ENCODE assay signal across 15 cellular contexts in genomic region chr6:42696526-42697267, GRCh38. TPM values are rescaled to one million over a fixed set of nuclear protein-coding genes. Genes with fewer than 3 reads are reported as not detected.
DNase-seq lines count a peak whose midpoint lies in the region; FAIRE-seq and TF ChIP-seq lines count a peak whose summit lies in the region.
"Had no signal": no experiment of that assay in that cellular context is flagged by ENCODE, and none has a peak within 500 bp of the region (broad histone marks: within the 10 kb centered on the region; RNA-seq: fewer than 3 reads in every experiment).

No MANE protein-coding gene starts in this region.

- FAIRE-seq in urothelium cell line (lab: Jason Lieb, UNC) = no peak
- FAIRE-seq: endometrium had no signal

- H3K27me3 ChIP-seq in stomach smooth muscle (ENCODE audit: control insufficient read depth in 1 of 2, insufficient read depth in 2 of 2, low read length in 2 of 2) = no peaks in the 10 kb centered on the region

- peak overlapping the region; percentile 18 for H3K27ac ChIP-seq in stomach smooth muscle (ENCODE audit: low read length)

- peaks cover 5% of the 10 kb centered on the region for H3K4me1 ChIP-seq in stomach smooth muscle (ENCODE audit: control insufficient read depth, insufficient read depth, low read length)

- peaks cover 9 to 14% of the 10 kb centered on the region in 2 donors for H3K36me3 ChIP-seq in stomach smooth muscle (ENCODE audit: control insufficient read depth in 2 of 2, insufficient read depth in 2 of 2, low read length in 2 of 2)

- H3K4me3 ChIP-seq in astrocyte of the spinal cord (ENCODE audit: low read depth, low read length) (no peak overlapping the region), stomach smooth muscle (ENCODE audit: low read length in 2 of 2) (no peak overlapping the region)

- DNase-seq in GM04504 (ENCODE audit: low read depth) = peak; percentile 74
- peak; percentile 55 for DNase-seq in astrocyte of the spinal cord (ENCODE audit: low read depth, low spot score)
- DNase-seq in iris pigment epithelial cell (ENCODE audit: low read depth) = peak; percentile 76
- DNase-seq in NCI-H1048 (lab: John Stamatoyannopoulos, UW) = no peak
- no peak for DNase-seq in urothelium cell line (ENCODE audit: low spot score)
- DNase-seq in G401 (ENCODE audit: low spot score) = no peak
- DNase-seq: activated CD4-positive, alpha-beta T cell treated with anti-CD3 and anti-CD28 coated beads for 4 hours; NCI-H1105; PC-3; substantia nigra had no signal

- H3K9ac ChIP-seq in stomach smooth muscle (ENCODE audit: low read length in 2 of 2) = no peak overlapping the region

- in situ Hi-C loops in astrocyte of the spinal cord (cut with HindIII; ENCODE audit: low sequenced_read_pairs) = no loop called here
- in situ Hi-C loops in G401 (cut with HindIII; ENCODE audit: low sequenced_read_pairs) = no loop called here

- TF ChIP-seq CTCF in astrocyte of the spinal cord (IDR thresholded peaks at IDR 0.05; ENCODE audit: low read depth, low read length) = no peak

- H3K9me3 ChIP-seq in stomach smooth muscle (ENCODE audit: control insufficient read depth in 2 of 2, low read length in 2 of 2) = no peaks in the 10 kb centered on the region

RNA-seq across cellular contexts. Expression of gene PRPH2, which starts 25.7 kb away (rescaled TPM):
- not detected in 2 replicates for total RNA-seq in G401 (2014; rRNA removed; shearing (Covaris generic))
- total RNA-seq: activated T-helper 17 cell treated with anti-CD3 and anti-CD28 coated beads, Interleukin-2, amount 50 U/mL, for 72 hours; mononuclear cell; PC-3; T-helper 1 cell treated with Interleukin-12 subunit alpha and Interleukin-12 subunit beta and Interleukin-4 antibody, amounts not matched to agents 30 ng/mL and 1 ng/mL, for 36 hours had no signal

RNA-seq across cellular contexts. Expression of gene TBCC, which starts 49.2 kb away (rescaled TPM):
- total RNA-seq in G401 (2014; rRNA removed; shearing (Covaris generic)) = 57.7 and 73.2 TPM in 2 replicates

Comparison
In these comparisons a context has a peak if more than half of its experiments do, and no peak if none do; other contexts are left out.
1. DNase-seq: peak in GM04504 (single experiment), astrocyte of the spinal cord (single experiment) and iris pigment epithelial cell (single experiment); none in NCI-H1048 (single experiment), urothelium cell line (single experiment) and G401 (single experiment).